8 cellular contexts compared by ENCODE assay signal in the genomic region with DNA sequence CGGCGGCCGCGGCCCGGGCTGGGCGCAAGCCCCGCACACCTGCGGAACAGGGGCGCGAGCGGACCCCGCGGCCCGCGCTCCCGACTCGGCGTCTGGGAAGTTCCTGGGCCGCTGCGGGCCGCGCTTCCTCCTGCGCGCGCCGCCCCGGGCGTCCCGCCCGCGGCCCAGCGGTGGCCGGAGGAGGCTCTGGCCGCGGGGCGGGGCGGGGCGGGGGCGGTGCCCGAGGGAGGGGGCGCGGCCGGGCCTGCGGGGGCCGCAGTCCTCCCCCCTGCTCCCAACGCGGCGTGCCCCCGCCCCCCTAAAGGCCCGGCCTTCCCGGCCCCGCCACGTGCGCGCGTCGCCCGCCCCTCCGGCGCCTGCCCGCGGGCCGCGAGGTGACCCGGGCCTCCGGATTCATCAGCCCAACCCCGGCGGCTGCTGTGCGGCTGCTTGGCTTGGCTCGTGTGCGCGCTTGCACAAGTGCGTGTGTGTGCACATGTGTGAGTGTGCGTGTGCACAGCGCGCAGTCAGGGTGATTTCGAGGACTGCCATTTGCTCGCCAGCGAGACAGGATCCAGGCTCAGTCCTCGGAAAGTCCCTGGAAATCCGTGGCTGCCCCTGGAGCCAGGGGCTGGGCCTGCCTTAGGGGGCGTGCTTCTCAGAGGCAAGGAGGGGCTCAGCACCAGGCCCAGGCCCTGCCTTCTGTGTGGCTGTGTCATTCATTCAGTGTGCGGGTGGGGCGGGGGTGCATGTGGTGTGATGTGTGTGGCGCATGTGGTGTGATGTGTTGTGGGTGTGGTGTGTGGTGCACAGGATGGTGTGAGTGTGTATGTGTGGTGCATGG. TPM values are rescaled to one million over a fixed set of nuclear protein-coding genes. Genes with fewer than 3 reads are reported as not detected.
DNase-seq lines count a peak whose midpoint lies in the region; ATAC-seq and TF ChIP-seq lines count a peak whose summit lies in the region.

A gene (minus strand): TSS at position 188 of the 823 bp plus-strand sequence. CDS start 370 bp downstream, outside the sequence.

- no peaks in the 10 kb centered on the region for H3K9me3 Mint-ChIP-seq in activated naive CD8-positive, alpha-beta T cell treated with anti-CD3 and anti-CD28 coated beads, Interleukin-2, amount 10 ng/mL, durations not matched to agents 7 days and 5 days

- POLR2A ChIA-PET in activated naive CD8-positive, alpha-beta T cell treated with anti-CD3 and anti-CD28 coated beads, Interleukin-2, amount 10 ng/mL, durations not matched to agents 7 days and 5 days (lab: Charles Lee): no interaction called here

- H3K9me3 ChIP-seq in cardiac muscle cell (ENCODE audit: low read depth) (no peaks in the 10 kb centered on the region), ovary (no peaks in the 10 kb centered on the region)

- WGBS in ovary, 3 donors: 5 to 15% (median 7%) methylated on average over 28 to 85 of the region's 85 CpGs

- H3K27me3 ChIP-seq in cardiac muscle cell: peaks cover 7% of the 10 kb centered on the region
- H3K27me3 ChIP-seq in ovary: no peaks in the 10 kb centered on the region

- H3K4me1 ChIP-seq in cardiac muscle cell (ENCODE audit: low read depth): peaks cover 16% of the 10 kb centered on the region
- H3K4me1 ChIP-seq in ovary (ENCODE audit: insufficient read depth): peaks cover 34% of the 10 kb centered on the region

- peak within 1 kb of the TSS; percentile 17 for H3K27ac Mint-ChIP-seq in activated naive CD8-positive, alpha-beta T cell treated with anti-CD3 and anti-CD28 coated beads, Interleukin-2, amount 10 ng/mL, durations not matched to agents 7 days and 5 days

- no peak for TF ChIP-seq EP300 in ovary (IDR thresholded peaks at IDR 0.05)

- TF ChIP-seq CTCF in cardiac muscle cell (IDR thresholded peaks at IDR 0.05; ENCODE audit: low read depth, low read length) (no peak), ovary (IDR thresholded peaks at IDR 0.05) (no peak)

- H3K4me1 Mint-ChIP-seq in activated naive CD8-positive, alpha-beta T cell treated with anti-CD3 and anti-CD28 coated beads, Interleukin-2, amount 10 ng/mL, durations not matched to agents 7 days and 5 days: peaks cover 13% of the 10 kb centered on the region

- peaks cover 9% of the 10 kb centered on the region for H3K27me3 Mint-ChIP-seq in activated naive CD8-positive, alpha-beta T cell treated with anti-CD3 and anti-CD28 coated beads, Interleukin-2, amount 10 ng/mL, durations not matched to agents 7 days and 5 days

- H3K4me3 Mint-ChIP-seq in activated naive CD8-positive, alpha-beta T cell treated with anti-CD3 and anti-CD28 coated beads, Interleukin-2, amount 10 ng/mL, durations not matched to agents 7 days and 5 days: peak within 1 kb of the TSS; percentile 44

- no peak for TF ChIP-seq POLR2A in ovary (IDR thresholded peaks at IDR 0.05)

- H3K36me3 Mint-ChIP-seq in activated naive CD8-positive, alpha-beta T cell treated with anti-CD3 and anti-CD28 coated beads, Interleukin-2, amount 10 ng/mL, durations not matched to agents 7 days and 5 days: no peaks in the 10 kb centered on the region

- DNase-seq in ELF-1 (ENCODE audit: low read depth, low spot score): peak; percentile 68
- DNase-seq in NCI-H460 (ENCODE audit: extremely low read depth, low read depth): peak; percentile 41
- DNase-seq in activated naive CD8-positive, alpha-beta T cell treated with anti-CD3 and anti-CD28 coated beads, Interleukin-2, amount 10 ng/mL, durations not matched to agents 7 days and 5 days: peak; percentile 48
- peak; percentile 82 to 85 for DNase-seq in cardiac muscle cell (ENCODE audit: low read depth in 1 of 2, low spot score in 1 of 2)
- DNase-seq in ovary: peak; percentile 72 to 82 (median 81)
- no peak for DNase-seq in HPDE6-E6E7 (ENCODE audit: extremely low spot score)

- no peaks in the 10 kb centered on the region for H3K36me3 ChIP-seq in cardiac muscle cell
- H3K36me3 ChIP-seq in ovary: no peaks in the 10 kb centered on the region

- H3K27ac ChIP-seq in cardiac muscle cell (no peak within 1 kb of the TSS), ovary (peak within 1 kb of the TSS; percentile 73 to 89)

- peak; percentile 45 for ATAC-seq in GM21390 (IDR thresholded peaks at IDR 0.05; ENCODE audit: unreplicated experiment)
- ATAC-seq in activated naive CD8-positive, alpha-beta T cell treated with anti-CD3 and anti-CD28 coated beads, Interleukin-2, amount 10 ng/mL, durations not matched to agents 7 days and 5 days (ENCODE audit: low read depth): peak; percentile 41
- no peak for ATAC-seq in GM18870 (IDR thresholded peaks at IDR 0.05; ENCODE audit: unreplicated experiment)

- H3K4me3 ChIP-seq in cardiac muscle cell (peak within 1 kb of the TSS; percentile 49), ovary (peak within 1 kb of the TSS; percentile 90)

- intact Hi-C loops in ovary (cut with DNase I): loop anchor here in 3 of 4 donors (5.0 to 10.0 kb wide), 3 partner anchors 51 to 69 kb away; no protein-coding TSS in a partner anchor

RNA-seq across cellular contexts. Expression of the gene that starts here (rescaled TPM):
- total RNA-seq in NCI-H460 (2014; rRNA removed; shearing (Covaris generic)): 8.1 and 9.3 TPM in 2 replicates
- polyA plus RNA-seq in NCI-H460 (2014; cell fraction: nucleus; rRNA removed): 8.2 and 13.7 TPM in 2 replicates
- total RNA-seq in activated naive CD8-positive, alpha-beta T cell treated with anti-CD3 and anti-CD28 coated beads, Interleukin-2, amount 10 ng/mL, durations not matched to agents 7 days and 5 days: 10 to 100 TPM in 1 of 2 experiments, 1 to 10 TPM in 1; 9.4 to 11.9 TPM
- total RNA-seq in cardiac muscle cell (12.4 and 16.9 TPM in 2 replicates), ovary (10 to 100 TPM; 24.2 to 58.6 (median 37.4) TPM)
- polyA plus RNA-seq in cardiac muscle cell (8.7 and 15.8 TPM in 2 replicates), ovary (10 to 100 TPM; 18.9 to 61.5 TPM)
